In genomic region chr3:190086191-190086590, GRCh38 we compare ENCODE assay signal across 15 cellular contexts. TPM values are rescaled to one million over a fixed set of nuclear protein-coding genes. Genes with fewer than 3 reads are reported as not detected.
DNase-seq lines count a peak whose midpoint lies in the region; ATAC-seq, FAIRE-seq and TF ChIP-seq lines count a peak whose summit lies in the region.
"Had no signal": no experiment of that assay in that cellular context is flagged by ENCODE, and none has a peak within 500 bp of the region (broad histone marks: within the 10 kb centered on the region; RNA-seq: fewer than 3 reads in every experiment).

No MANE protein-coding gene starts in this region.

- H3K4me1 ChIP-seq in iPS DF 6.9 (ENCODE audit: control insufficient read depth, insufficient read depth, low read length) (peaks cover 2% of the 10 kb centered on the region; the same call in 1 of the 2 replicates), pancreas (no peaks in the 10 kb centered on the region)
- H3K4me1 ChIP-seq: gastroesophageal sphincter, testis had no signal

- H3K27ac ChIP-seq in iPS DF 6.9 (ENCODE audit: low read length) = no peak overlapping the region
- no peak overlapping the region for H3K27ac ChIP-seq in pancreas
- H3K27ac ChIP-seq: gastroesophageal sphincter, testis had no signal

- DNase-seq in iPS DF 6.9 (ENCODE audit: low read depth, low spot score) = peak; percentile 43
- no peak for DNase-seq in omental fat pad (ENCODE audit: low spot score)
- DNase-seq in pancreas = no peak
- no peak for DNase-seq in amniotic stem cell (lab: John Stamatoyannopoulos, UW)
- DNase-seq: activated T-cell treated with anti-CD3 and anti-CD28 coated beads, Interleukin-2, amount 50 U/mL, for 72 hours; HCEC 1CT; NCI-H1105 treated with DMSO at 0.1 percent for 48 hours; SIG-M5; testis had no signal

- H3K4me3 ChIP-seq in iPS DF 6.9 (ENCODE audit: low read length) (no peak overlapping the region), pancreas (no peak overlapping the region)
- H3K4me3 ChIP-seq: gastroesophageal sphincter, testis had no signal

- no peaks in the 10 kb centered on the region for H3K36me3 ChIP-seq in iPS DF 6.9 (ENCODE audit: control insufficient read depth, insufficient read depth, low read length)
- no peaks in the 10 kb centered on the region for H3K36me3 ChIP-seq in pancreas
- H3K36me3 ChIP-seq: gastroesophageal sphincter had no signal

- intact Hi-C loops in pancreas (cut with DNase I) = no loop called here

- H3K9me3 ChIP-seq in iPS DF 6.9 (ENCODE audit: control insufficient read depth, insufficient read depth, low read length) (no peaks in the 10 kb centered on the region), pancreas (no peaks in the 10 kb centered on the region)
- H3K9me3 ChIP-seq: gastroesophageal sphincter, testis had no signal

- no peak for FAIRE-seq in pancreas (lab: Jason Lieb, UNC)
- FAIRE-seq: keratinocyte had no signal

- TF ChIP-seq CTCF in omental fat pad (IDR thresholded peaks at IDR 0.05) = no peak
- TF ChIP-seq CTCF in pancreas (IDR thresholded peaks at IDR 0.05) = no peak

- no peak for TF ChIP-seq POLR2A in GM18505 (IDR thresholded peaks at IDR 0.05; ENCODE audit: borderline replicate concordance, extremely low read depth, insufficient read depth, insufficient read length)

- H3K27me3 ChIP-seq in iPS DF 6.9 (ENCODE audit: control insufficient read depth, insufficient read depth, low read length) = no peaks in the 10 kb centered on the region
- H3K27me3 ChIP-seq in pancreas = no peaks in the 10 kb centered on the region
- H3K27me3 ChIP-seq: gastroesophageal sphincter, testis had no signal

- ATAC-seq in GM18505 (IDR thresholded peaks at IDR 0.05; ENCODE audit: unreplicated experiment) = peak; percentile 79
- peak; percentile 63 for ATAC-seq in GM21786 (IDR thresholded peaks at IDR 0.05; ENCODE audit: unreplicated experiment)
- peak; percentile 74 for ATAC-seq in HG03432 (IDR thresholded peaks at IDR 0.05; ENCODE audit: unreplicated experiment)
- ATAC-seq in omental fat pad (ENCODE audit: low FRiP score) = no peak
- ATAC-seq in pancreas = no peak
- ATAC-seq in HG02973 (IDR thresholded peaks at IDR 0.05; ENCODE audit: unreplicated experiment) = no peak
- ATAC-seq: activated T-cell treated with anti-CD3 and anti-CD28 coated beads, Interleukin-2, amount 50 U/mL, for 72 hours; gastroesophageal sphincter had no signal

- WGBS in iPS DF 6.9 (ENCODE audit: insufficient coverage, insufficient read length) = no CpG with 5 or more reads among the region's 2 CpGs
- 57 to 61% methylated on average over 2 of the region's 2 CpGs for WGBS in pancreas, 2 donors

RNA-seq across cellular contexts. Expression of gene P3H2, which starts 34.5 kb away (rescaled TPM):
- total RNA-seq in omental fat pad (10 to 100 TPM in 2 of 4 donors, 1 to 10 TPM in 2; 3.4 to 11.7 (median 7.4) TPM), pancreas (1 to 10 TPM; 1.2 to 5.7 (median 4.4) TPM)
- 1 to 10 TPM; 1.5 to 5.0 TPM for polyA plus RNA-seq in pancreas
- total RNA-seq: activated T-cell treated with anti-CD3 and anti-CD28 coated beads, Interleukin-2, amount 50 U/mL, for 72 hours had no signal

Comparison
In these comparisons a context has a peak if more than half of its experiments do, and no peak if none do; other contexts are left out.
1. ATAC-seq: peak in GM18505 (single experiment), GM21786 (single experiment) and HG03432 (single experiment); none in omental fat pad (single experiment), pancreas (0 of 4) and HG02973 (single experiment).